34 cellular contexts compared by ENCODE assay signal in the genomic region with DNA sequence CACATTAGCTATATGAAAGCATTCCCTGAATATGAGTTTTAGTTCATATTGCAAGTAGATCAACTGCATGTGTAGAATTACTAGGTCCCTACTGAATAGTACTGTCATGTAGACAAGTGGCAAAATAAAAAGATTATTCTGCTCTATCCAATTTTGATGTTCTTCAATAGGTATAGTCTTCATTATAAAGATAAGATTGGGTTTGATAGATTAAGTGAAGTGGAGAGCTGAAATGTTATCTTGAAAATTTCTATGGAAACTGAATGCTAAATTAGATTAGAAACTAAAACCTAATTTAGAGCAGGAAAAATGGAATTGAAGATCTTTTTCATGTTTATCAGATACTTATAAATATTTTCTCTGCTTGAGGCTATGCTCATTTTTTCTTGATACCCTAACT.
DNase-seq lines count a peak whose midpoint lies in the region; ATAC-seq, FAIRE-seq and TF ChIP-seq lines count a peak whose summit lies in the region.
"Had no signal": no experiment of that assay in that cellular context is flagged by ENCODE, and none has a peak within 500 bp of the region (broad histone marks: within the 10 kb centered on the region; RNA-seq: fewer than 3 reads in every experiment).

No MANE protein-coding gene starts in this region.

- no peak for ATAC-seq in SK-N-SH treated with all-trans-retinoic acid at 6 μM for 48 hours
- no peak for ATAC-seq in A549
- no peak for ATAC-seq in HCT116
- ATAC-seq in stimulated activated memory B cell treated with anti-CD40 and anti-IgM and Interleukin-4, amounts not matched to agents 10 μg/mL and 1 μg/mL and 100 μg/mL, for 72 hours: no peak
- ATAC-seq: CD8-positive, alpha-beta T cell had no signal

- H3K9ac ChIP-seq in SK-N-SH: no peak overlapping the region
- no peak overlapping the region for H3K9ac ChIP-seq in HCT116 (ENCODE audit: low read length)
- H3K9ac ChIP-seq: BLaER1; BLaER1 treated with 17β-estradiol and CSF1 and Interleukin-3, amounts not matched to agents 10 nM and 100 nM had no signal

- no peaks in the 10 kb centered on the region for H3K36me3 Mint-ChIP-seq in stimulated activated memory B cell treated with anti-CD40 and anti-IgM and Interleukin-4, amounts not matched to agents 10 μg/mL and 1 μg/mL and 100 μg/mL, for 72 hours
- H3K36me3 Mint-ChIP-seq: CD14-positive monocyte; CD4-positive, alpha-beta memory T cell; CD4-positive, CD25-positive, alpha-beta regulatory T cell; CD8-positive, alpha-beta memory T cell; CD8-positive, alpha-beta T cell had no signal

- H4K20me1 ChIP-seq in SK-N-SH (ENCODE audit: insufficient read depth) (no peaks in the 10 kb centered on the region), HCT116 (ENCODE audit: insufficient read depth) (no peaks in the 10 kb centered on the region)
- H4K20me1 ChIP-seq: BLaER1; BLaER1 treated with 17β-estradiol and CSF1 and Interleukin-3, amounts not matched to agents 10 nM and 100 nM had no signal

- no peak overlapping the region for H3K4me2 ChIP-seq in SK-N-SH
- no peak overlapping the region for H3K4me2 ChIP-seq in A549
- no peak overlapping the region for H3K4me2 ChIP-seq in HCT116 (ENCODE audit: low read length)
- H3K4me2 ChIP-seq: BLaER1; BLaER1 treated with 17β-estradiol and CSF1 and Interleukin-3, amounts not matched to agents 10 nM and 100 nM had no signal

- CTCF ChIA-PET in SK-N-SH (lab: Yijun Ruan, JAX) (interaction anchor here (0.6 kb wide), 1 partner anchor 9 kb away, joined by 3 read pairs; no protein-coding TSS in a partner anchor), A549 (lab: Yijun Ruan, JAX) (no interaction called here), HCT116 (lab: Charles Lee) (no interaction called here)

- no peak overlapping the region for H3K27ac ChIP-seq in SK-N-SH (ENCODE audit: low read depth in 2 of 2, low read length in 1 of 2)
- H3K27ac ChIP-seq in A549: no peak overlapping the region
- no peak overlapping the region for H3K27ac ChIP-seq in HCT116 (ENCODE audit: low read depth, low read length)
- H3K27ac ChIP-seq: 22Rv1; BLaER1; BLaER1 treated with 17β-estradiol and CSF1 and Interleukin-3, amounts not matched to agents 10 nM and 100 nM; C4-2B had no signal

- TF ChIP-seq EP300 in SK-N-SH (IDR thresholded peaks at IDR 0.05; ENCODE audit: borderline replicate concordance in 1 of 2, low read depth in 1 of 2, low read length in 1 of 2): no peak
- no peak for TF ChIP-seq EP300 in A549 (IDR thresholded peaks at IDR 0.05)

- intact Hi-C loops in HCT116 (cut with micrococcal nuclease): no loop called here

- POLR2A ChIA-PET in SK-N-SH (lab: Yijun Ruan, JAX) (no interaction called here), A549 (lab: Yijun Ruan, JAX) (no interaction called here), HCT116 (lab: Charles Lee) (no interaction called here)

- H3K4me3 ChIP-seq in SK-N-SH (ENCODE audit: low read depth in 2 of 2, low read length in 1 of 2): no peak overlapping the region
- no peak overlapping the region for H3K4me3 ChIP-seq in A549
- H3K4me3 ChIP-seq in HCT116 (replicated peaks in 1 of 2; ENCODE audit: low read depth in 1 of 2, low read length in 2 of 2): no peak overlapping the region
- H3K4me3 ChIP-seq: BLaER1; BLaER1 treated with 17β-estradiol and CSF1 and Interleukin-3, amounts not matched to agents 10 nM and 100 nM had no signal

- FAIRE-seq in A549 (lab: Jason Lieb, UNC): peak; percentile 61

- H3K9me3 ChIP-seq in SK-N-SH: no peaks in the 10 kb centered on the region
- no peaks in the 10 kb centered on the region for H3K9me3 ChIP-seq in A549
- H3K9me3 ChIP-seq in HCT116 (ENCODE audit: control insufficient read depth in 1 of 2, insufficient read depth in 1 of 2, low read depth in 1 of 2, low read length in 2 of 2): no peaks in the 10 kb centered on the region
- H3K9me3 ChIP-seq: BE2C; BLaER1; BLaER1 treated with 17β-estradiol and CSF1 and Interleukin-3, amounts not matched to agents 10 nM and 100 nM; Caco-2 had no signal

- H3F3A ChIP-seq in SK-N-SH (replicated peaks; ENCODE audit: insufficient read depth): no peaks in the 10 kb centered on the region

- no peaks in the 10 kb centered on the region for H3K36me3 ChIP-seq in SK-N-SH (replicated peaks in 1 of 2; ENCODE audit: control insufficient read depth in 1 of 2, insufficient read depth in 2 of 2, low read length in 1 of 2)
- no peaks in the 10 kb centered on the region for H3K36me3 ChIP-seq in HCT116 (ENCODE audit: control insufficient read depth in 1 of 2, insufficient read depth in 2 of 2, low read length in 2 of 2)
- H3K36me3 ChIP-seq: BE2C; BLaER1; BLaER1 treated with 17β-estradiol and CSF1 and Interleukin-3, amounts not matched to agents 10 nM and 100 nM had no signal

- no TSS peak for BruUV-seq in HCT116 (replicated peaks; lab: Mats Ljungman, UMichigan)

- no peaks in the 10 kb centered on the region for H3K27me3 Mint-ChIP-seq in stimulated activated memory B cell treated with anti-CD40 and anti-IgM and Interleukin-4, amounts not matched to agents 10 μg/mL and 1 μg/mL and 100 μg/mL, for 72 hours
- H3K27me3 Mint-ChIP-seq: B cell; CD4-positive, alpha-beta memory T cell; CD4-positive, alpha-beta T cell; CD4-positive, CD25-positive, alpha-beta regulatory T cell; CD8-positive, alpha-beta memory T cell had no signal

- H3K9me2 ChIP-seq in SK-N-SH (no peaks in the 10 kb centered on the region; the same call in 1 of the 2 replicates), HCT116 (ENCODE audit: insufficient read depth) (no peaks in the 10 kb centered on the region)

- H3K27me3 ChIP-seq in SK-N-SH (ENCODE audit: insufficient read depth) (no peaks in the 10 kb centered on the region), HCT116 (ENCODE audit: insufficient read depth, low read length) (no peaks in the 10 kb centered on the region)
- H3K27me3 ChIP-seq: BE2C; BLaER1; BLaER1 treated with 17β-estradiol and CSF1 and Interleukin-3, amounts not matched to agents 10 nM and 100 nM had no signal

- TF ChIP-seq POLR2A in A549 (IDR thresholded peaks at IDR 0.05; ENCODE audit: low read length): no peak
- no peak for TF ChIP-seq POLR2A in HCT116 (IDR thresholded peaks at IDR 0.05; ENCODE audit: borderline replicate concordance, extremely low read depth, insufficient read depth, insufficient read length)

- RAD21 ChIA-PET in HCT116 (lab: Charles Lee; ENCODE audit: low non-redundant PET in 1 of 2, low total read pairs in 2 of 2, uncharacterized antibody in 2 of 2, unreplicated experiment in 2 of 2): no interaction called here

- TF ChIP-seq RAD21 in SK-N-SH (IDR thresholded peaks at IDR 0.05; ENCODE audit: low read length): no peak
- no peak for TF ChIP-seq RAD21 in A549 (conservative IDR thresholded peaks at IDR 0.05 in 1 of 2, IDR thresholded peaks at IDR 0.05 in 1 of 2)
- TF ChIP-seq RAD21 in HCT116 (IDR thresholded peaks at IDR 0.05; ENCODE audit: low read depth): no peak

- TF ChIP-seq CTCF in SK-N-SH (IDR thresholded peaks at IDR 0.05) (no peak), A549 (IDR thresholded peaks at IDR 0.05) (no peak), HCT116 (IDR thresholded peaks at IDR 0.05 in 2 of 3, conservative IDR thresholded peaks at IDR 0.05 in 1 of 3; ENCODE audit: borderline replicate concordance in 1 of 3, insufficient read depth in 1 of 3, low read depth in 2 of 3, low read length in 2 of 3) (no peak)

- no peak overlapping the region for H3K4me3 Mint-ChIP-seq in stimulated activated memory B cell treated with anti-CD40 and anti-IgM and Interleukin-4, amounts not matched to agents 10 μg/mL and 1 μg/mL and 100 μg/mL, for 72 hours
- H3K4me3 Mint-ChIP-seq: B cell; CD14-positive monocyte; CD4-positive, alpha-beta memory T cell; CD4-positive, alpha-beta T cell; CD4-positive, CD25-positive, alpha-beta regulatory T cell; CD8-positive, alpha-beta memory T cell; CD8-positive, alpha-beta T cell had no signal

- no peaks in the 10 kb centered on the region for H3K4me1 Mint-ChIP-seq in stimulated activated memory B cell treated with anti-CD40 and anti-IgM and Interleukin-4, amounts not matched to agents 10 μg/mL and 1 μg/mL and 100 μg/mL, for 72 hours
- H3K4me1 Mint-ChIP-seq: B cell; CD14-positive monocyte; CD4-positive, alpha-beta memory T cell; CD4-positive, CD25-positive, alpha-beta regulatory T cell; CD8-positive, alpha-beta memory T cell had no signal

- no peaks in the 10 kb centered on the region; a peak in 1 of 4 replicates for H3K4me1 ChIP-seq in SK-N-SH (ENCODE audit: control insufficient read depth in 1 of 2, insufficient read depth in 2 of 2, low read depth in 1 of 2, low read length in 1 of 2)
- no peaks in the 10 kb centered on the region for H3K4me1 ChIP-seq in A549
- H3K4me1 ChIP-seq in HCT116 (ENCODE audit: control insufficient read depth in 1 of 2, insufficient read depth in 2 of 2, low read length in 2 of 2): no peaks in the 10 kb centered on the region
- H3K4me1 ChIP-seq: BE2C; BLaER1; BLaER1 treated with 17β-estradiol and CSF1 and Interleukin-3, amounts not matched to agents 10 nM and 100 nM; Caco-2 had no signal

- H3K27ac Mint-ChIP-seq in stimulated activated memory B cell treated with anti-CD40 and anti-IgM and Interleukin-4, amounts not matched to agents 10 μg/mL and 1 μg/mL and 100 μg/mL, for 72 hours: no peak overlapping the region
- H3K27ac Mint-ChIP-seq: B cell; CD14-positive monocyte; CD4-positive, alpha-beta memory T cell; CD4-positive, alpha-beta T cell; CD8-positive, alpha-beta memory T cell; CD8-positive, alpha-beta T cell had no signal

- peaks cover 2% of the 10 kb centered on the region for H3K9me3 Mint-ChIP-seq in stimulated activated memory B cell treated with anti-CD40 and anti-IgM and Interleukin-4, amounts not matched to agents 10 μg/mL and 1 μg/mL and 100 μg/mL, for 72 hours

- no peaks in the 10 kb centered on the region for H3K79me2 ChIP-seq in SK-N-SH (ENCODE audit: insufficient read depth)
- H3K79me2 ChIP-seq in HCT116 (ENCODE audit: insufficient read depth, low read length): no peaks in the 10 kb centered on the region

- H2AFZ ChIP-seq in SK-N-SH (ENCODE audit: low read depth) (no peak overlapping the region), HCT116 (ENCODE audit: low read depth, low read length, poor library complexity, severe bottlenecking) (peak overlapping the region; percentile 15)

- no peak for DNase-seq in SK-N-SH
- DNase-seq in A549 (ENCODE audit: low read depth in 1 of 2, low spot score in 1 of 2): no peak
- DNase-seq in HCT116 (ENCODE audit: low read depth, low spot score): no peak
- DNase-seq in SK-N-DZ (ENCODE audit: low spot score): peak; percentile 54
- DNase-seq in NCI-H446 treated with DMSO at 0.1 percent for 48 hours (lab: John Stamatoyannopoulos, UW): no peak
- no peak for DNase-seq in NCI-H82 treated with DMSO at 0.1 percent for 48 hours (lab: John Stamatoyannopoulos, UW; ENCODE audit: unreplicated experiment)
- DNase-seq: 8988T; ACHN; AML-193; BE2C; C1 segment of cervical spinal cord; Caco-2; Calu3; CD4-positive, alpha-beta memory T cell; CD4-positive, alpha-beta T cell; CD4-positive, CD25-positive, alpha-beta regulatory T cell; CD8-positive, alpha-beta memory T cell; CD8-positive, alpha-beta T cell; COR-L47; DMS 273 treated with DMSO at 0.1 percent for 48 hours; DMS153; DMS53; DMS79; DMS79 treated with DMSO at 0.1 percent for 48 hours; DND-41; EL had no signal

TF ChIP-seq in SK-N-SH, 30 proteins besides CTCF, POLR2A, EP300 and RAD21 (continues in another document):
- TF ChIP-seq TCF12 (IDR thresholded peaks at IDR 0.05): no peak

TF ChIP-seq in SK-N-SH treated with all-trans-retinoic acid at 6 μM for 48 hours, 23 proteins besides CTCF, POLR2A, EP300 and RAD21:
- TF ChIP-seq ZNF8 (CRISPR knock-in tag; IDR thresholded peaks at IDR 0.05): no peak

TF ChIP-seq in HCT116, 20 proteins besides CTCF, POLR2A, EP300 and RAD21 (continues in another document):
- no peak for TF ChIP-seq CBX3 (IDR thresholded peaks at IDR 0.05; ENCODE audit: low read depth)
